22 cellular contexts compared by ENCODE assay signal in genomic region chr1:204194771-204195170, GRCh38. TPM values are rescaled to one million over a fixed set of nuclear protein-coding genes. Genes with fewer than 3 reads are reported as not detected.
A peak's percentile ranks its signal among the peaks of the same experiment; 100 is the strongest.
DNase-seq lines count a peak whose midpoint lies in the region; ATAC-seq and TF ChIP-seq lines count a peak whose summit lies in the region.
"Had no signal": no experiment of that assay in that cellular context is flagged by ENCODE, and none has a peak within 500 bp of the region (broad histone marks: within the 10 kb centered on the region; RNA-seq: fewer than 3 reads in every experiment).

No MANE protein-coding gene starts in this region.

- peaks cover 23% of the 10 kb centered on the region for H3K27me3 Mint-ChIP-seq in activated naive CD8-positive, alpha-beta T cell treated with anti-CD3 and anti-CD28 coated beads, Interleukin-2, amount 10 ng/mL, durations not matched to agents 7 days and 5 days
- peaks cover 19% of the 10 kb centered on the region for H3K27me3 Mint-ChIP-seq in activated naive CD8-positive, alpha-beta T cell treated with anti-CD3 and anti-CD28 coated beads for 36 hours
- H3K27me3 Mint-ChIP-seq in T-helper 17 cell (peaks cover 52% of the 10 kb centered on the region), glutamatergic neuron (ENCODE audit: unreplicated experiment) (peaks cover 19% of the 10 kb centered on the region)

- POLR2A ChIA-PET in activated naive CD8-positive, alpha-beta T cell treated with anti-CD3 and anti-CD28 coated beads, Interleukin-2, amount 10 ng/mL, durations not matched to agents 7 days and 5 days (lab: Charles Lee): no interaction called here

- peaks cover 5% of the 10 kb centered on the region for H3K9me3 Mint-ChIP-seq in activated naive CD8-positive, alpha-beta T cell treated with anti-CD3 and anti-CD28 coated beads, Interleukin-2, amount 10 ng/mL, durations not matched to agents 7 days and 5 days
- H3K9me3 Mint-ChIP-seq in activated naive CD8-positive, alpha-beta T cell treated with anti-CD3 and anti-CD28 coated beads for 36 hours: no peaks in the 10 kb centered on the region
- H3K9me3 Mint-ChIP-seq in glutamatergic neuron (ENCODE audit: unreplicated experiment): peaks cover 14% of the 10 kb centered on the region
- H3K9me3 Mint-ChIP-seq: CD4-positive, alpha-beta memory T cell had no signal

- H3K27ac Mint-ChIP-seq in activated naive CD8-positive, alpha-beta T cell treated with anti-CD3 and anti-CD28 coated beads, Interleukin-2, amount 10 ng/mL, durations not matched to agents 7 days and 5 days: peak overlapping the region; percentile 25
- H3K27ac Mint-ChIP-seq in activated naive CD8-positive, alpha-beta T cell treated with anti-CD3 and anti-CD28 coated beads for 36 hours: no peak overlapping the region
- peak overlapping the region; percentile 51 for H3K27ac Mint-ChIP-seq in T-helper 17 cell
- no peak overlapping the region for H3K27ac Mint-ChIP-seq in glutamatergic neuron (ENCODE audit: unreplicated experiment)
- H3K27ac Mint-ChIP-seq: B cell had no signal

- no peaks in the 10 kb centered on the region for H3K36me3 Mint-ChIP-seq in activated naive CD8-positive, alpha-beta T cell treated with anti-CD3 and anti-CD28 coated beads, Interleukin-2, amount 10 ng/mL, durations not matched to agents 7 days and 5 days
- no peaks in the 10 kb centered on the region for H3K36me3 Mint-ChIP-seq in activated naive CD8-positive, alpha-beta T cell treated with anti-CD3 and anti-CD28 coated beads for 36 hours
- H3K36me3 Mint-ChIP-seq in T-helper 17 cell (ENCODE audit: low read depth): peaks cover 4% of the 10 kb centered on the region
- H3K36me3 Mint-ChIP-seq in glutamatergic neuron (ENCODE audit: unreplicated experiment): no peaks in the 10 kb centered on the region
- H3K36me3 Mint-ChIP-seq: CD4-positive, alpha-beta memory T cell had no signal

- peaks cover 15% of the 10 kb centered on the region for H3K4me1 Mint-ChIP-seq in activated naive CD8-positive, alpha-beta T cell treated with anti-CD3 and anti-CD28 coated beads, Interleukin-2, amount 10 ng/mL, durations not matched to agents 7 days and 5 days
- peaks cover 10% of the 10 kb centered on the region for H3K4me1 Mint-ChIP-seq in activated naive CD8-positive, alpha-beta T cell treated with anti-CD3 and anti-CD28 coated beads for 36 hours
- H3K4me1 Mint-ChIP-seq in T-helper 17 cell: peaks cover 15% of the 10 kb centered on the region
- H3K4me1 Mint-ChIP-seq in glutamatergic neuron (ENCODE audit: low read depth, unreplicated experiment): peaks cover 23% of the 10 kb centered on the region

- DNase-seq in activated naive CD8-positive, alpha-beta T cell treated with anti-CD3 and anti-CD28 coated beads, Interleukin-2, amount 10 ng/mL, durations not matched to agents 7 days and 5 days: no peak
- no peak for DNase-seq in activated naive CD8-positive, alpha-beta T cell treated with anti-CD3 and anti-CD28 coated beads for 36 hours
- no peak for DNase-seq in T-helper 17 cell
- no peak for DNase-seq in glutamatergic neuron
- DNase-seq in SW480 (ENCODE audit: low spot score): no peak
- DNase-seq in Ammon's horn (ENCODE audit: low spot score): no peak
- DNase-seq: 8988T; Calu3; CD4-positive, alpha-beta memory T cell; DMS53; NCI-H1105 treated with DMSO at 0.1 percent for 48 hours; NCI-H1694; NCI-H2107; NCI-H226; NCI-H526; PC-3; RPMI8226; SIG-M5 had no signal

- no peak overlapping the region for H3K4me3 Mint-ChIP-seq in activated naive CD8-positive, alpha-beta T cell treated with anti-CD3 and anti-CD28 coated beads, Interleukin-2, amount 10 ng/mL, durations not matched to agents 7 days and 5 days
- no peak overlapping the region for H3K4me3 Mint-ChIP-seq in activated naive CD8-positive, alpha-beta T cell treated with anti-CD3 and anti-CD28 coated beads for 36 hours
- no peak overlapping the region for H3K4me3 Mint-ChIP-seq in T-helper 17 cell
- peak overlapping the region; percentile 6 for H3K4me3 Mint-ChIP-seq in glutamatergic neuron (ENCODE audit: unreplicated experiment)
- H3K4me3 Mint-ChIP-seq: B cell had no signal

- no peak for TF ChIP-seq CTCF in glutamatergic neuron (IDR thresholded peaks at IDR 0.05; ENCODE audit: partially characterized antibody, unreplicated experiment)

- H3K9me3 ChIP-seq in T-helper 17 cell (ENCODE audit: control insufficient read depth, low read length, poor library complexity, severe bottlenecking): no peaks in the 10 kb centered on the region

- no peak for ATAC-seq in activated naive CD8-positive, alpha-beta T cell treated with anti-CD3 and anti-CD28 coated beads, Interleukin-2, amount 10 ng/mL, durations not matched to agents 7 days and 5 days (ENCODE audit: low read depth)
- ATAC-seq in T-helper 17 cell (no peak), GM19455 (IDR thresholded peaks at IDR 0.05; ENCODE audit: unreplicated experiment) (no peak), GM18907 (IDR thresholded peaks at IDR 0.05; ENCODE audit: unreplicated experiment) (no peak)
- ATAC-seq: HCT116, PC-3 had no signal

RNA-seq across cellular contexts. Expression of gene KISS1, which starts 1.5 kb away (rescaled TPM):
- not detected for total RNA-seq in activated naive CD8-positive, alpha-beta T cell treated with anti-CD3 and anti-CD28 coated beads, Interleukin-2, amount 10 ng/mL, durations not matched to agents 7 days and 5 days
- total RNA-seq in activated naive CD8-positive, alpha-beta T cell treated with anti-CD3 and anti-CD28 coated beads for 36 hours: not detected
- under 1 TPM in 1 of 2 donors, not detected in 1; 0.50 TPM for total RNA-seq in T-helper 17 cell
- not detected for total RNA-seq in glutamatergic neuron (ENCODE audit: unreplicated experiment)
- total RNA-seq: B cell; Calu3; CD4-positive, alpha-beta memory T cell had no signal

RNA-seq across cellular contexts. Expression of gene GOLT1A, which starts 19.0 kb away (rescaled TPM):
- total RNA-seq in activated naive CD8-positive, alpha-beta T cell treated with anti-CD3 and anti-CD28 coated beads, Interleukin-2, amount 10 ng/mL, durations not matched to agents 7 days and 5 days: not detected
- under 1 TPM in 1 of 2 experiments, not detected in 1; 0.33 TPM for total RNA-seq in activated naive CD8-positive, alpha-beta T cell treated with anti-CD3 and anti-CD28 coated beads for 36 hours
- under 1 TPM in 1 of 2 donors, not detected in 1; 0.45 TPM for total RNA-seq in T-helper 17 cell
- not detected for total RNA-seq in glutamatergic neuron (ENCODE audit: unreplicated experiment)
- total RNA-seq: B cell had no signal

RNA-seq across cellular contexts. Expression of gene REN, which starts 28.6 kb away (rescaled TPM):
- not detected for total RNA-seq in activated naive CD8-positive, alpha-beta T cell treated with anti-CD3 and anti-CD28 coated beads, Interleukin-2, amount 10 ng/mL, durations not matched to agents 7 days and 5 days
- not detected for total RNA-seq in activated naive CD8-positive, alpha-beta T cell treated with anti-CD3 and anti-CD28 coated beads for 36 hours
- not detected for total RNA-seq in T-helper 17 cell
- total RNA-seq in glutamatergic neuron (ENCODE audit: unreplicated experiment): not detected
- total RNA-seq: B cell; Calu3; CD4-positive, alpha-beta memory T cell had no signal

RNA-seq across cellular contexts. Expression of gene ETNK2, which starts 42.9 kb away (rescaled TPM):
- 1 to 10 TPM in 1 of 2 experiments, under 1 TPM in 1; 0.75 to 1.5 TPM for total RNA-seq in activated naive CD8-positive, alpha-beta T cell treated with anti-CD3 and anti-CD28 coated beads, Interleukin-2, amount 10 ng/mL, durations not matched to agents 7 days and 5 days
- total RNA-seq in activated naive CD8-positive, alpha-beta T cell treated with anti-CD3 and anti-CD28 coated beads for 36 hours: 1 to 10 TPM; 1.5 to 1.7 TPM
- 10 to 100 TPM in 1 of 2 donors, 1 to 10 TPM in 1; 8.9 to 12.7 TPM for total RNA-seq in T-helper 17 cell
- total RNA-seq in glutamatergic neuron (ENCODE audit: unreplicated experiment): 5.0 TPM

Comparison
In these comparisons a context has a peak if more than half of its experiments do, and no peak if none do; other contexts are left out.
1. H3K27ac Mint-ChIP-seq: peak in activated naive CD8-positive, alpha-beta T cell treated with anti-CD3 and anti-CD28 coated beads, Interleukin-2, amount 10 ng/mL, durations not matched to agents 7 days and 5 days (single experiment) and T-helper 17 cell (single experiment); none in activated naive CD8-positive, alpha-beta T cell treated with anti-CD3 and anti-CD28 coated beads for 36 hours (single experiment) and glutamatergic neuron (single experiment).